ENCODE assay signal across 30 cellular contexts in the genomic region with DNA sequence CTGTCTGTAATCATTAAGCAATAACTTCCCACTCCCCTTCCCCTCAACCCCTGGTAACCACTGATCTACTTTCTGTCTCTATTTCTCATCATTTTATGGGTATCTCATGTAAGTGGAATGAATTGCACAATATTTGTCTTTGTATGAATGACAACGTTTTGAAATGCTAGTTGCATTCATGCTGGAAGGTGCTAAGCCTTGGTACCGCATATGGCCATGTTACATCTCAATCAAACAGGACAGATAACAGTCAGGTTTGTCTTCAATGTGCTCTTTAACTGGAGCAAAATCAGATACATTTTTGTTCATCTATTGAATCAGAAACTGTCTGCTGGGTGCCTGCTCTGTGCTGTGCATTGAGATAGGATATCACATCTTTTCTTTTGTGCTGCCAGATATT.
"Had no signal": no experiment of that assay in that cellular context is flagged by ENCODE, and none has a peak within 500 bp of the region (broad histone marks: within the 10 kb centered on the region; RNA-seq: fewer than 3 reads in every experiment).

No MANE protein-coding gene starts in this region.

- H3K9ac ChIP-seq: neural progenitor cell had no signal

- H3K36me3 Mint-ChIP-seq: mesothelial cell of epicardium; natural killer cell; stimulated activated memory B cell treated with anti-CD40 and anti-IgM and Interleukin-4, amounts not matched to agents 10 μg/mL and 1 μg/mL and 100 μg/mL, for 72 hours had no signal

- H3K4me1 Mint-ChIP-seq: mesothelial cell of epicardium; naive B cell; natural killer cell; nephron progenitor cell; neural progenitor cell; stimulated activated memory B cell treated with anti-CD40 and anti-IgM and Interleukin-4, amounts not matched to agents 10 μg/mL and 1 μg/mL and 100 μg/mL, for 72 hours; stimulated activated naive CD8-positive, alpha-beta T cell treated with anti-CD3 and anti-CD28 coated beads, Interleukin-15, amount 100 ng/mL, for 72 hours had no signal

- DNase-seq: islet precursor cell; left ventricle myocardium inferior; mesendoderm; naive B cell; natural killer cell; nephron progenitor cell; occipital lobe; ovary; retina; right cardiac atrium; sigmoid colon; stimulated activated CD4-positive, alpha-beta T cell treated with anti-CD3 and anti-CD28 coated beads, Interleukin-1b, Interleukin-23, amount 100 ng/mL, for 48 hours; stimulated activated CD4-positive, alpha-beta T cell treated with anti-CD3 and anti-CD28 coated beads, Interleukin-2, amount 100 ng/mL, for 48 hours; stimulated activated CD4-positive, alpha-beta T cell treated with anti-CD3 and anti-CD28 coated beads, Interleukin-4, amount 100 ng/mL, for 4 hours; stimulated activated CD8-positive, alpha-beta memory T cell treated with anti-CD3 and anti-CD28 coated beads, Interleukin-4, amount 100 ng/mL, for 48 hours; stimulated activated naive CD4-positive, alpha-beta T cell treated with Interleukin-2 at 50 U/mL for 16 hours; stimulated activated naive CD8-positive, alpha-beta T cell treated with anti-CD3 and anti-CD28 coated beads, Interleukin-15, amount 100 ng/mL, for 72 hours; substantia nigra; tibial artery; trophoblast cell; upper lobe of right lung had no signal

- H3K4me2 ChIP-seq: hepatocyte, neural progenitor cell, smooth muscle cell had no signal

- H3K27me3 Mint-ChIP-seq: stimulated activated memory B cell treated with anti-CD40 and anti-IgM and Interleukin-4, amounts not matched to agents 10 μg/mL and 1 μg/mL and 100 μg/mL, for 72 hours had no signal

- H3K4me3 ChIP-seq: hepatocyte, left ventricle myocardium inferior, lung, neural progenitor cell, ovary, smooth muscle cell, thoracic aorta, tibial artery, upper lobe of right lung had no signal

- H3K4me3 Mint-ChIP-seq: mesothelial cell of epicardium; naive B cell; natural killer cell; nephron progenitor cell; neural progenitor cell; stimulated activated memory B cell treated with anti-CD40 and anti-IgM and Interleukin-4, amounts not matched to agents 10 μg/mL and 1 μg/mL and 100 μg/mL, for 72 hours; stimulated activated naive CD8-positive, alpha-beta T cell treated with anti-CD3 and anti-CD28 coated beads, Interleukin-15, amount 100 ng/mL, for 72 hours had no signal

- H3K4me1 ChIP-seq: left ventricle myocardium inferior, neural progenitor cell, sigmoid colon, tibial artery, upper lobe of right lung had no signal

- H3K9me3 ChIP-seq: neutrophil had no signal

- ATAC-seq: natural killer cell; right cardiac atrium; stimulated activated memory B cell treated with anti-CD40 and anti-IgM and Interleukin-4, amounts not matched to agents 10 μg/mL and 1 μg/mL and 100 μg/mL, for 72 hours; stimulated activated naive CD8-positive, alpha-beta T cell treated with anti-CD3 and anti-CD28 coated beads, Interleukin-15, amount 100 ng/mL, for 72 hours; upper lobe of right lung had no signal

- H3K27ac Mint-ChIP-seq: mesothelial cell of epicardium; naive B cell; natural killer cell; nephron progenitor cell; neural progenitor cell; progenitor cell of endocrine pancreas; stimulated activated memory B cell treated with anti-CD40 and anti-IgM and Interleukin-4, amounts not matched to agents 10 μg/mL and 1 μg/mL and 100 μg/mL, for 72 hours; stimulated activated naive CD8-positive, alpha-beta T cell treated with anti-CD3 and anti-CD28 coated beads, Interleukin-15, amount 100 ng/mL, for 72 hours had no signal

- H3K27ac ChIP-seq: hepatocyte, left ventricle myocardium inferior, neural progenitor cell, neutrophil, ovary, thoracic aorta, tibial artery, upper lobe of right lung had no signal

- H3K79me2 ChIP-seq: hepatocyte had no signal

- H3K36me3 ChIP-seq: left ventricle myocardium inferior, neural progenitor cell, neutrophil, ovary, sigmoid colon, thoracic aorta, tibial artery, upper lobe of right lung had no signal

- H2AFZ ChIP-seq: hepatocyte, neural progenitor cell had no signal

- H3K27me3 ChIP-seq: hepatocyte, neural progenitor cell, neutrophil, ovary, sigmoid colon, tibial artery, upper lobe of right lung had no signal
